ENCODE assay signal across 20 cellular contexts in the genomic region with DNA sequence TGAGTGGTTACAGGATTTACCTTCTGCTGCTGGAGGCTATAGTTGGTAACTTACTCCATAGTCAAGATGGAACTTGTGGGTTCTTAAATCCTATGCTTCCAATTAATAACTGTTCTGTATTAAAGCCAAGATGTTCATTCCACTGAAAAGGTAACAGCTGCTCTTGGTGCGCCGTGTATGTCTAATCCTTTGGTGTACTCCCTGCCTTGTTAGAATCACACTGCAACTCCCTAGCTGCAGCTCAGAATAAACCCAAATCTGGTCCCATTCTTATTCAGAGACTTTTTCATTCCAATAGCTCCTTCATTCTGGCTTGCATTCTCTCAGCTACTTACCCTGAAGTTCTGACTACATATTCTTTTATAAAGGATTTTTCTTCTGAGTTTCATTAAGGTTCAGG.
"Had no signal": no experiment of that assay in that cellular context is flagged by ENCODE, and none has a peak within 500 bp of the region (broad histone marks: within the 10 kb centered on the region; RNA-seq: fewer than 3 reads in every experiment).

No MANE protein-coding gene starts in this region.

- H3K27me3 Mint-ChIP-seq: naive thymus-derived CD4-positive, alpha-beta T cell; type B pancreatic cell had no signal

- H3K4me1 Mint-ChIP-seq: naive thymus-derived CD4-positive, alpha-beta T cell; stimulated activated effector memory CD8-positive, alpha-beta T cell treated with anti-CD3 and anti-CD28 coated beads, Interleukin-12 subunit alpha, Interleukin-12 subunit beta, amount 100 ng/mL, for 72 hours had no signal

- H3K36me3 ChIP-seq: esophagus muscularis mucosa, gastrocnemius medialis, heart right ventricle, neutrophil, right lobe of liver, suprapubic skin, thyroid gland had no signal

- H3K9me3 ChIP-seq: esophagus muscularis mucosa, gastrocnemius medialis, heart right ventricle, neutrophil, psoas muscle, right lobe of liver, suprapubic skin, thyroid gland had no signal

- H3K9me3 Mint-ChIP-seq: nephron progenitor cell had no signal

- H3K27me3 ChIP-seq: esophagus muscularis mucosa, gastrocnemius medialis, heart right ventricle, neutrophil, right lobe of liver, suprapubic skin, thyroid gland had no signal

- H3K27ac Mint-ChIP-seq: naive thymus-derived CD4-positive, alpha-beta T cell; nephron progenitor cell; stimulated activated effector memory CD8-positive, alpha-beta T cell treated with anti-CD3 and anti-CD28 coated beads, Interleukin-12 subunit alpha, Interleukin-12 subunit beta, amount 100 ng/mL, for 72 hours; type B pancreatic cell had no signal

- H3K27ac ChIP-seq: epithelial cell of prostate, esophagus muscularis mucosa, gastrocnemius medialis, heart right ventricle, neutrophil, psoas muscle, right lobe of liver, suprapubic skin, thyroid gland had no signal

- H3K4me3 ChIP-seq: esophagus muscularis mucosa, gastrocnemius medialis, heart right ventricle, psoas muscle, right lobe of liver, suprapubic skin, thyroid gland had no signal

- DNase-seq: effector memory CD4-positive, alpha-beta T cell; gastrocnemius medialis; heart right ventricle; hypothalamus; kidney glomerular epithelial cell; naive thymus-derived CD4-positive, alpha-beta T cell; nephron progenitor cell; psoas muscle; retina; right lobe of liver; stimulated activated CD4-positive, alpha-beta T cell treated with anti-CD3 and anti-CD28 coated beads, Interleukin-4, amount 100 ng/mL, for 1 hour; stimulated activated CD8-positive, alpha-beta memory T cell treated with anti-CD3 and anti-CD28 coated beads, Interleukin-4, amount 100 ng/mL, for 48 hours; stimulated activated naive CD8-positive, alpha-beta T cell treated with anti-CD3 and anti-CD28 coated beads, Interleukin-15, Interleukin-2, amounts not matched to agents 100 U/mL and 50 U/mL, for 24 hours; thyroid gland had no signal

- ATAC-seq: gastrocnemius medialis; heart right ventricle; naive thymus-derived CD4-positive, alpha-beta T cell; psoas muscle; right lobe of liver; stimulated activated effector memory CD8-positive, alpha-beta T cell treated with anti-CD3 and anti-CD28 coated beads, Interleukin-12 subunit alpha, Interleukin-12 subunit beta, amount 100 ng/mL, for 72 hours; stimulated activated naive CD8-positive, alpha-beta T cell treated with anti-CD3 and anti-CD28 coated beads, Interleukin-15, Interleukin-2, amounts not matched to agents 100 U/mL and 50 U/mL, for 24 hours had no signal

- H3K4me1 ChIP-seq: esophagus muscularis mucosa, gastrocnemius medialis, heart right ventricle, psoas muscle, right lobe of liver, suprapubic skin, thyroid gland had no signal

- H3K36me3 Mint-ChIP-seq: naive thymus-derived CD4-positive, alpha-beta T cell; stimulated activated effector memory CD8-positive, alpha-beta T cell treated with anti-CD3 and anti-CD28 coated beads, Interleukin-12 subunit alpha, Interleukin-12 subunit beta, amount 100 ng/mL, for 72 hours; type B pancreatic cell had no signal

- H3K4me3 Mint-ChIP-seq: naive thymus-derived CD4-positive, alpha-beta T cell; nephron progenitor cell; stimulated activated effector memory CD8-positive, alpha-beta T cell treated with anti-CD3 and anti-CD28 coated beads, Interleukin-12 subunit alpha, Interleukin-12 subunit beta, amount 100 ng/mL, for 72 hours; type B pancreatic cell had no signal
